In the genomic region with DNA sequence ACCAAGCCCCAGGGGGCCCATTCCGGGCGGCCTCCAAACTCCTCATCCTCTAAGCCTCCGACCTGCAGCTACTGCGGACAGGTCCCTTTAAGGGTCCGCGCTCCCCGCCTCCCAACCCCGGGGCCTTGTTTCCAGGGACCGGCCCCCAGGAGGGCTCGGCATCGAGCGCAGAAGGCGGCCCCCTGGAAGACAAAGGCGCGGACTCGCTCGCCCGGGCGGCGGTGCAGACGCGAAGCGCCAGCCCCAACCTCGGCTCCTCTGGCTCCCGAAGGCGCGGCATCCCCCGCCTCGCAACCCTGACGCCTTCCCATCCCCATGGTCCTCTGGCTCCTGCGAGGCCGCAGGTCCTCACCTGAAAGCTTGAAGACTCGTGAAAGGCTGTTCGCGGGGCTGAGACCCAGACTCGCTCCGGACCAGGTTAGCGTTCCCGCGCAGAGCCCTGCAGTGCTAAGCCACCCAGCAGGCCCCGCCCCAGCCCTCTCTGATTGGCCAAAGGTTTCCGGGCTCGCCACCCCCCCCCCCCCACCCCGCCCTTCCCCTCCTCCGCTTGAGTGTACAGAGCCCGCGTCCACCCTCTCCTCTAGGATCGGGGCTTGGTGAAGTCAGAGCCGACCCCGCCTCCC, we compare ENCODE assay signal across 8 cellular contexts. TPM values are rescaled to one million over a fixed set of nuclear protein-coding genes. Genes with fewer than 3 reads are reported as not detected.
DNase-seq lines count a peak whose midpoint lies in the region; ATAC-seq and TF ChIP-seq lines count a peak whose summit lies in the region.

TMSB15A (minus strand) TSS at position 426 of the 623 bp plus-strand sequence.

- no peak within 1 kb of the TSS for H3K56ac ChIP-seq in H9 (ENCODE audit: insufficient read length, low read depth, low read length)

- H3K27me3 Mint-ChIP-seq in H9 (ENCODE audit: low read depth), result peaks cover 16% of the 10 kb centered on the region

- peak within 1 kb of the TSS; percentile 78 for H3K4me2 ChIP-seq in H9 (ENCODE audit: insufficient read depth, insufficient read length, low read length)

- H2AK5ac ChIP-seq in H9 (ENCODE audit: insufficient read length, low read length), result no peak within 1 kb of the TSS

- no peak within 1 kb of the TSS for H3K27ac ChIP-seq in H9 (ENCODE audit: insufficient read length, low read depth, low read length)
- H3K27ac ChIP-seq in breast epithelium, result peak within 1 kb of the TSS in 1 of 2 donors; percentile 15
- H3K27ac ChIP-seq in skeletal muscle tissue (ENCODE audit: low read depth, low read length), result no peak within 1 kb of the TSS

- peak; percentile 84 for DNase-seq in D341Med (ENCODE audit: low spot score)
- peak; percentile 87 for DNase-seq in H9
- DNase-seq in NCI-H1436 treated with DMSO at 0.1 percent for 48 hours (lab: John Stamatoyannopoulos, UW), result peak; percentile 63
- DNase-seq in breast epithelium (ENCODE audit: low spot score in 2 of 2), result peak; percentile 41 to 51

- intact Hi-C loops in breast epithelium (cut with DNase I; ENCODE audit: low total_unique reads), result no loop called here

- no peak within 1 kb of the TSS for H4K8ac ChIP-seq in H9 (replicated peaks; ENCODE audit: insufficient read length, low read depth, low read length)

- H3K36me3 Mint-ChIP-seq in H9 (ENCODE audit: insufficient read depth in 1 of 3, low read depth in 3 of 3), result peaks cover 25 to 27% (median 26%) of the 10 kb centered on the region in 3 experiments

- no peak for ATAC-seq in HG03135 (IDR thresholded peaks at IDR 0.05; ENCODE audit: unreplicated experiment)

- peak within 1 kb of the TSS; percentile 65 to 96 (median 85); a peak in 5 of 7 replicates for H3K27ac Mint-ChIP-seq in H9

- no CpG with 5 or more reads among the region's 50 CpGs for WGBS in H9 (ENCODE audit: extremely low coverage, insufficient read length, low lambda C conversion rate)

- H4K5ac ChIP-seq in H9 (ENCODE audit: insufficient read length, low read depth, low read length), result no peak within 1 kb of the TSS

- peaks cover 3% of the 10 kb centered on the region for H3K23me2 ChIP-seq in H9 (ENCODE audit: insufficient read length, low read depth, low read length, poor library complexity, severe bottlenecking)

- peaks cover 20% of the 10 kb centered on the region for H3K9me3 ChIP-seq in H9 (ENCODE audit: control insufficient read depth, low read depth, low read length)
- no peaks in the 10 kb centered on the region for H3K9me3 ChIP-seq in breast epithelium
- no peaks in the 10 kb centered on the region for H3K9me3 ChIP-seq in iPS-18c (ENCODE audit: control insufficient read depth, insufficient read depth, low read length)
- H3K9me3 ChIP-seq in skeletal muscle tissue (ENCODE audit: control insufficient read depth in 3 of 3, low read length in 3 of 3), result no peaks in the 10 kb centered on the region

- H3K4me3 ChIP-seq in WI38 (ENCODE audit: low read depth, low read length) (peak within 1 kb of the TSS; percentile 59), breast epithelium (peak within 1 kb of the TSS; percentile 24 to 63 (median 48)), iPS-18c (ENCODE audit: insufficient read depth, low read depth, low read length) (peak within 1 kb of the TSS; percentile 55), skeletal muscle tissue (ENCODE audit: low read length in 3 of 3) (peak within 1 kb of the TSS; percentile 48 to 66 (median 54))

- H3K4me1 Mint-ChIP-seq in H9, result peaks cover 5 to 11% of the 10 kb centered on the region in 2 experiments; a peak in 3 of 4 replicates

- peak within 1 kb of the TSS; percentile 33 for H3K18ac ChIP-seq in H9 (ENCODE audit: insufficient read length, low read depth, low read length)

- no peaks in the 10 kb centered on the region for H3K79me2 ChIP-seq in H9 (ENCODE audit: insufficient read depth, low read length)

- no peak for TF ChIP-seq POLR2A in breast epithelium (IDR thresholded peaks at IDR 0.05)

- H3K9me3 Mint-ChIP-seq in H9, result peaks cover 51 to 55% of the 10 kb centered on the region in 2 experiments

- no peak within 1 kb of the TSS for H2AFZ ChIP-seq in H9 (ENCODE audit: low read length)

- H3T11ph ChIP-seq in H9 (ENCODE audit: low read length), result no peak within 1 kb of the TSS

- H2BK12ac ChIP-seq in H9 (ENCODE audit: insufficient read length, low read depth, low read length), result no peak within 1 kb of the TSS

- H4K20me1 ChIP-seq in H9 (ENCODE audit: control insufficient read depth, insufficient read depth, insufficient read length), result no peaks in the 10 kb centered on the region

- H3K36me3 ChIP-seq in breast epithelium (no peaks in the 10 kb centered on the region), skeletal muscle tissue (ENCODE audit: control insufficient read depth in 3 of 3, insufficient read depth in 3 of 3, low read length in 3 of 3) (no peaks in the 10 kb centered on the region)

- TF ChIP-seq CTCF in H9 (conservative IDR thresholded peaks at IDR 0.05) (no peak), WI38 (IDR thresholded peaks at IDR 0.05; ENCODE audit: low read depth, low read length) (no peak), breast epithelium (IDR thresholded peaks at IDR 0.05) (no peak)

- no peaks in the 10 kb centered on the region for H3K79me1 ChIP-seq in H9 (ENCODE audit: insufficient read depth, low read depth, low read length, poor library complexity, severe bottlenecking)

- no peaks in the 10 kb centered on the region for H3K27me3 ChIP-seq in H9 (ENCODE audit: insufficient read depth, low read length)
- H3K27me3 ChIP-seq in breast epithelium, result peaks cover 0 to 53% of the 10 kb centered on the region in 2 donors
- peaks cover 0 to 9% (median 0%) of the 10 kb centered on the region in 3 donors for H3K27me3 ChIP-seq in skeletal muscle tissue (ENCODE audit: control insufficient read depth in 3 of 3, insufficient read depth in 3 of 3, low read length in 3 of 3)

- no peak within 1 kb of the TSS for H3K23ac ChIP-seq in H9 (ENCODE audit: insufficient read length, low read depth, low read length)

- H3K4ac ChIP-seq in H9 (ENCODE audit: low read depth, low read length), result no peak within 1 kb of the TSS

- H2BK20ac ChIP-seq in H9 (ENCODE audit: low read depth, low read length, poor library complexity, severe bottlenecking), result no peak within 1 kb of the TSS

- H2BK15ac ChIP-seq in H9 (ENCODE audit: low read depth, low read length), result no peak within 1 kb of the TSS

- H3K9ac ChIP-seq in H9 (ENCODE audit: extremely low read depth, insufficient read length, low read length) (peak within 1 kb of the TSS; percentile 57), skeletal muscle tissue (ENCODE audit: low read depth in 1 of 3, low read length in 3 of 3) (no peak within 1 kb of the TSS)

- peak within 1 kb of the TSS; percentile 74 for H3K14ac ChIP-seq in H9 (ENCODE audit: insufficient read depth, low read length)

- H3K4me1 ChIP-seq in H9 (ENCODE audit: insufficient read depth, low read length) (no peaks in the 10 kb centered on the region), breast epithelium (no peaks in the 10 kb centered on the region), skeletal muscle tissue (ENCODE audit: control insufficient read depth in 3 of 3, insufficient read depth in 3 of 3, low read length in 3 of 3) (peaks cover 0 to 5% (median 4%) of the 10 kb centered on the region in 3 donors)

- no peak within 1 kb of the TSS for H2BK120ac ChIP-seq in H9 (ENCODE audit: low read depth, low read length, poor library complexity, severe bottlenecking)

- no peak within 1 kb of the TSS for H4K91ac ChIP-seq in H9 (ENCODE audit: insufficient read length, low read depth, low read length)

- peak within 1 kb of the TSS; percentile 81 to 91 for H3K4me3 Mint-ChIP-seq in H9

- H2BK5ac ChIP-seq in H9 (ENCODE audit: insufficient read length, low read length), result no peak within 1 kb of the TSS

RNA-seq across cellular contexts. Expression of gene TMSB15A, which starts in this region (rescaled TPM):
- total RNA-seq in H9 (2021) (66.4 and 69.2 TPM in 2 replicates), breast epithelium (1 to 10 TPM; 1.3 to 1.6 (median 1.4) TPM), skeletal muscle tissue (6.3 TPM)
